12 cellular contexts compared by ENCODE assay signal in the genomic region with DNA sequence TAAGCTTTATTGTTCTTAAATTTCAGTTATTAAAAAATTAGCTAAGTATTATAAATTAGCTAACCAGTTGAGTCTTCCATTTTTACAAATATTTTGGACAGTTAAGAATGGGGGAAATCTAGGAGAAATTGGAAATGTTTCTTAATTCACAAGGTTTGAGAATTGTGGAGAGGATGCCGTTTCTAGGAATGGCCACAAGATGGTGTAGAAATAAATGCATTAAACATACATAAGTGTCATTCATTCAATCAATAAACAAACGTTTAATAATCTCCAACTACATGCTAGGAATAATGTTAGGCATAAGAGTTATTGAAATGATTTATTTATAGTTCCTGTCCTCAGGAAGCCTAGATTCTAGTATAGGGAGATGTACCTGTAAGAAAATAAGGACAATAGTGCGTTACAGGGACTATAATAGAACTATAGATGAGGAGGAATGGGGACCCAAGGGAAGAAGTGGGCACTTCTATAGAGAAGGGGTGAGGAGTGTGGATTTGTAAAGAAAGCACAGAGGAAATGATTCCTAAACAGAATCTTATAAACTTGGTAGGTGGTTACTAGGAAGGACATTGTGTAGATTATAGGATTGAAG.
DNase-seq lines count a peak whose midpoint lies in the region; ATAC-seq and TF ChIP-seq lines count a peak whose summit lies in the region.
"Had no signal": no experiment of that assay in that cellular context is flagged by ENCODE, and none has a peak within 500 bp of the region (broad histone marks: within the 10 kb centered on the region; RNA-seq: fewer than 3 reads in every experiment).

No MANE protein-coding gene starts in this region.

- H3K79me2 ChIP-seq in hepatocyte, result no peaks in the 10 kb centered on the region

- no peaks in the 10 kb centered on the region for H3K9me2 ChIP-seq in hepatocyte (replicated peaks; ENCODE audit: insufficient read depth)

- H3K27ac ChIP-seq in right atrium auricular region (no peak overlapping the region), right cardiac atrium (ENCODE audit: low read length) (no peak overlapping the region), VCaP (no peak overlapping the region), hepatocyte (no peak overlapping the region), uterus (peak overlapping the region; percentile 26 to 48)
- H3K27ac ChIP-seq: testis had no signal

- 50% methylated on average over 3 of the region's 3 CpGs for WGBS in right cardiac atrium
- WGBS in hepatocyte (ENCODE audit: low lambda C conversion rate, missing lambda C conversion rate), result 61% methylated on average over 3 of the region's 3 CpGs

- H3K27me3 ChIP-seq in right atrium auricular region (no peaks in the 10 kb centered on the region), right cardiac atrium (ENCODE audit: control insufficient read depth, insufficient read depth) (no peaks in the 10 kb centered on the region), hepatocyte (no peaks in the 10 kb centered on the region), uterus (no peaks in the 10 kb centered on the region)
- H3K27me3 ChIP-seq: testis had no signal

- TF ChIP-seq CTCF in right atrium auricular region (IDR thresholded peaks at IDR 0.05), result peak; percentile 29 to 54
- peak; percentile 79 for TF ChIP-seq CTCF in VCaP (conservative IDR thresholded peaks at IDR 0.05)
- TF ChIP-seq CTCF in hepatocyte (IDR thresholded peaks at IDR 0.05; ENCODE audit: poor library complexity), result peak; percentile 47
- TF ChIP-seq CTCF in uterus (IDR thresholded peaks at IDR 0.05), result peak; percentile 25 to 43 (median 40)

- no peak overlapping the region for H3K4me2 ChIP-seq in hepatocyte

- H3K9me3 ChIP-seq in right atrium auricular region, result no peaks in the 10 kb centered on the region
- no peaks in the 10 kb centered on the region for H3K9me3 ChIP-seq in right cardiac atrium (ENCODE audit: control insufficient read depth, low read length)
- H3K9me3 ChIP-seq in hepatocyte (ENCODE audit: low read depth), result no peaks in the 10 kb centered on the region
- H3K9me3 ChIP-seq in uterus, result no peaks in the 10 kb centered on the region
- H3K9me3 ChIP-seq: testis had no signal

- in situ Hi-C loops in KBM-7 (cut with MboI; ENCODE audit: low pct_unique_long_range_greater_than_20kb, low sequenced_read_pairs), result no loop called here

- H2AFZ ChIP-seq in hepatocyte, result no peak overlapping the region

- no peaks in the 10 kb centered on the region for H4K20me1 ChIP-seq in hepatocyte (ENCODE audit: insufficient read depth, poor library complexity, severe bottlenecking)

- no peak overlapping the region for H3K4me3 ChIP-seq in right atrium auricular region
- H3K4me3 ChIP-seq in right cardiac atrium (ENCODE audit: low read length), result no peak overlapping the region
- H3K4me3 ChIP-seq in hepatocyte, result no peak overlapping the region
- no peak overlapping the region for H3K4me3 ChIP-seq in uterus
- H3K4me3 ChIP-seq: testis had no signal

- DNase-seq in right atrium auricular region (ENCODE audit: low spot score) (no peak), right cardiac atrium (no peak), hepatocyte (ENCODE audit: low spot score) (no peak), uterus (no peak), KBM-7 (no peak), GM19240 (ENCODE audit: insufficient read length, low spot score) (no peak)
- DNase-seq: NCI-H526 treated with DMSO at 0.1 percent for 48 hours; stimulated activated CD4-positive, alpha-beta T cell treated with anti-CD3 and anti-CD28 coated beads, Interleukin-12 subunit alpha, Interleukin-12 subunit beta, amount 100 ng/mL, for 4 hours; testis had no signal

- ATAC-seq in right cardiac atrium (no peak), HG03097 (IDR thresholded peaks at IDR 0.05; ENCODE audit: low FRiP score, unreplicated experiment) (no peak)
- ATAC-seq: activated CD4-positive, CD25-positive, alpha-beta regulatory T cell treated with anti-CD3 and anti-CD28 coated beads, Interleukin-2, amount 50 U/mL, for 24 hours had no signal

- no peak for TF ChIP-seq POLR2A in uterus (IDR thresholded peaks at IDR 0.05)

- no peaks in the 10 kb centered on the region for H3K36me3 ChIP-seq in right atrium auricular region
- H3K36me3 ChIP-seq in hepatocyte (replicated peaks; ENCODE audit: insufficient read depth, low read depth), result no peaks in the 10 kb centered on the region
- no peaks in the 10 kb centered on the region for H3K36me3 ChIP-seq in uterus

- intact Hi-C loops in right cardiac atrium (cut with DNase I) (no loop called here), uterus (cut with DNase I; ENCODE audit: low total_unique reads) (no loop called here)

- peaks cover 0 to 16% of the 10 kb centered on the region in 2 donors for H3K4me1 ChIP-seq in right atrium auricular region
- H3K4me1 ChIP-seq in right cardiac atrium (ENCODE audit: control insufficient read depth, insufficient read depth, low read length), result no peaks in the 10 kb centered on the region
- H3K4me1 ChIP-seq in hepatocyte (ENCODE audit: insufficient read depth), result no peaks in the 10 kb centered on the region
- no peaks in the 10 kb centered on the region for H3K4me1 ChIP-seq in uterus
- H3K4me1 ChIP-seq: testis had no signal

Comparison
In these comparisons a context has a peak if more than half of its experiments do, and no peak if none do; other contexts are left out.
1. H3K27ac ChIP-seq: peak in uterus (2 of 2); none in right atrium auricular region (0 of 2), right cardiac atrium (single experiment), VCaP (single experiment) and hepatocyte (single experiment).
2. Peak in every context shown above with its lines, with median percentiles within 50 percentile points of each other: CTCF ChIP-seq.